ENCODE assay signal across 8 cellular contexts in genomic region chr1:30782361-30783243, GRCh38. TPM values are rescaled to one million over a fixed set of nuclear protein-coding genes. Genes with fewer than 3 reads are reported as not detected.
DNase-seq lines count a peak whose midpoint lies in the region; ATAC-seq, FAIRE-seq and TF ChIP-seq lines count a peak whose summit lies in the region.

No MANE protein-coding gene starts in this region.

- DNase-seq in CD14-positive monocyte (ENCODE audit: low spot score) (peak; percentile 77), GM23248 (peak; percentile 75), NCI-H2081 treated with DMSO at 0.1 percent for 48 hours (lab: John Stamatoyannopoulos, UW) (peak; percentile 28), WTC11 (ENCODE audit: low spot score) (peak; percentile 82), breast epithelium (ENCODE audit: low spot score in 2 of 2) (peak in 1 of 2 donors; percentile 78), keratinocyte (ENCODE audit: low read depth, low spot score) (no peak)
- peak; percentile 54 for DNase-seq in stimulated activated CD4-positive, alpha-beta T cell treated with anti-CD3 and anti-CD28 coated beads, Interleukin-2, amount 100 ng/mL, for 4 hours (ENCODE audit: low read depth)

- H3K9me3 ChIP-seq in GM23248 (ENCODE audit: low read depth), result no peaks in the 10 kb centered on the region
- no peaks in the 10 kb centered on the region for H3K9me3 ChIP-seq in breast epithelium
- no peaks in the 10 kb centered on the region for H3K9me3 ChIP-seq in keratinocyte (ENCODE audit: control insufficient read depth, low read depth, low read length)

- H3K4me1 Mint-ChIP-seq in CD14-positive monocyte (peaks cover 67% of the 10 kb centered on the region), WTC11 (peaks cover 14% of the 10 kb centered on the region)

- H3F3A ChIP-seq in GM23248 (ENCODE audit: insufficient read depth), result no peaks in the 10 kb centered on the region

- H3K4me1 ChIP-seq in GM23248 (ENCODE audit: insufficient read depth) (no peaks in the 10 kb centered on the region), breast epithelium (no peaks in the 10 kb centered on the region), keratinocyte (ENCODE audit: control insufficient read depth, extremely low read depth, insufficient read depth, low read length) (peaks cover 18% of the 10 kb centered on the region)

- peak; percentile 51 for FAIRE-seq in keratinocyte (lab: Jason Lieb, UNC)

- H3K27ac ChIP-seq in GM23248 (no peak overlapping the region), breast epithelium (no peak overlapping the region), keratinocyte (ENCODE audit: control insufficient read depth, insufficient read depth, low read length) (no peak overlapping the region)

- H3K27me3 Mint-ChIP-seq in CD14-positive monocyte (ENCODE audit: low read depth in 3 of 3) (peaks cover 5 to 13% (median 9%) of the 10 kb centered on the region in 3 donors), WTC11 (ENCODE audit: low read depth) (peaks cover 7% of the 10 kb centered on the region; the same call in 1 of the 2 replicates)

- no peaks in the 10 kb centered on the region for H4K20me1 ChIP-seq in GM23248 (ENCODE audit: insufficient read depth)
- no peaks in the 10 kb centered on the region for H4K20me1 ChIP-seq in keratinocyte (ENCODE audit: control insufficient read depth, extremely low read depth, insufficient read depth, low read length)

- H2AFZ ChIP-seq in GM23248 (peak overlapping the region; percentile 84), keratinocyte (ENCODE audit: control insufficient read depth, low read length) (no peak overlapping the region)

- TF ChIP-seq POLR2A in breast epithelium (IDR thresholded peaks at IDR 0.05), result no peak

- peak; percentile 74 for ATAC-seq in WTC11
- ATAC-seq in HG02938 (IDR thresholded peaks at IDR 0.05; ENCODE audit: unreplicated experiment), result no peak

- H3K36me3 Mint-ChIP-seq in CD14-positive monocyte (no peaks in the 10 kb centered on the region), WTC11 (no peaks in the 10 kb centered on the region)

- in situ Hi-C loops in GM23248 (cut with MboI), result no loop called here

- dilution Hi-C loops in keratinocyte (cut with MboI; ENCODE audit: extremely low pct_ligation_motif_present, low sequenced_read_pairs), result no loop called here

- 7% methylated on average over 18 to 24 of the region's 24 CpGs for WGBS in GM23248 (ENCODE audit: low coverage in 1 of 2, low lambda C conversion rate in 2 of 2, missing lambda C conversion rate in 2 of 2), 2 experiments

- H3K4me3 ChIP-seq in GM23248, result 0 out of 2 replicates have a peak overlapping the region, but pooled peaks have one; percentile 31
- peak overlapping the region in 1 of 3 donors; percentile 24 for H3K4me3 ChIP-seq in breast epithelium
- H3K4me3 ChIP-seq in keratinocyte (ENCODE audit: control insufficient read depth in 2 of 3, extremely low read depth in 1 of 3, insufficient read depth in 2 of 3, low read depth in 1 of 3, low read length in 3 of 3), result no peak overlapping the region

- no peaks in the 10 kb centered on the region for H3K9me2 ChIP-seq in GM23248 (ENCODE audit: insufficient read depth)

- peak overlapping the region; percentile 45 to 67 for H3K4me3 Mint-ChIP-seq in CD14-positive monocyte
- H3K4me3 Mint-ChIP-seq in WTC11, result no peak overlapping the region

- CTCF ChIA-PET in WTC11 (lab: Charles Lee), result interaction anchor here (0.6 to 9.2 kb wide), 31 partner anchors 8 to 151 kb away, joined by 3 to 134 read pairs (median 5); partner anchors contain the start of genes MATN1 and SDC3

- H3K27ac Mint-ChIP-seq in CD14-positive monocyte, result peak overlapping the region; percentile 83 to 93 (median 92)
- no peak overlapping the region for H3K27ac Mint-ChIP-seq in WTC11

- TF ChIP-seq CTCF in CD14-positive monocyte (IDR thresholded peaks at IDR 0.05), result peak; percentile 79
- peak; percentile 80 for TF ChIP-seq CTCF in WTC11 (IDR thresholded peaks at IDR 0.05)
- TF ChIP-seq CTCF in breast epithelium (IDR thresholded peaks at IDR 0.05), result peak in 2 of 3 donors; percentile 47 to 56
- peak; percentile 56 to 98 (median 81) for TF ChIP-seq CTCF in keratinocyte (optimal IDR thresholded peaks at IDR 0.05 in 1 of 3, IDR thresholded peaks at IDR 0.05 in 1 of 3, conservative IDR thresholded peaks at IDR 0.05 in 1 of 3; ENCODE audit: extremely low read depth in 1 of 3, insufficient read depth in 2 of 3, low read length in 3 of 3)

- H3K9ac ChIP-seq in GM23248 (no peak overlapping the region), keratinocyte (ENCODE audit: control insufficient read depth, extremely low read depth, insufficient read depth, low read length) (no peak overlapping the region)

- POLR2A ChIA-PET in WTC11 (lab: Charles Lee), result interaction anchor here (0.6 kb wide), 1 partner anchor 67 kb away, joined by 3 read pairs; no protein-coding TSS in a partner anchor

- H3K27me3 ChIP-seq in GM23248 (replicated peaks; ENCODE audit: insufficient read depth), result no peaks in the 10 kb centered on the region
- no peaks in the 10 kb centered on the region for H3K27me3 ChIP-seq in breast epithelium
- no peaks in the 10 kb centered on the region for H3K27me3 ChIP-seq in keratinocyte (ENCODE audit: control insufficient read depth, extremely low read depth, insufficient read depth, low read length)

- no peaks in the 10 kb centered on the region for H3K36me3 ChIP-seq in GM23248 (ENCODE audit: low read depth)
- no peaks in the 10 kb centered on the region for H3K36me3 ChIP-seq in breast epithelium
- no peaks in the 10 kb centered on the region for H3K36me3 ChIP-seq in keratinocyte (ENCODE audit: control insufficient read depth in 2 of 2, extremely low read depth in 1 of 2, insufficient read depth in 2 of 2, low read length in 2 of 2)

- H3K79me2 ChIP-seq in GM23248 (ENCODE audit: insufficient read depth) (no peaks in the 10 kb centered on the region), keratinocyte (ENCODE audit: control insufficient read depth, insufficient read depth, low read length) (no peaks in the 10 kb centered on the region)

- H3K9me3 Mint-ChIP-seq in CD14-positive monocyte (peaks cover 0 to 4% (median 0%) of the 10 kb centered on the region in 7 donors), WTC11 (no peaks in the 10 kb centered on the region)

- intact Hi-C loops in CD14-positive monocyte (cut with micrococcal nuclease) (loop anchor here (2.0 to 5.0 kb wide), 4 partner anchors 35 to 145 kb away; no protein-coding TSS in a partner anchor), breast epithelium (cut with DNase I; ENCODE audit: low total_unique reads) (loop anchor here (1.0 kb wide), 1 partner anchor 37 kb away; no protein-coding TSS in a partner anchor)

- no peaks in the 10 kb centered on the region for H3K9me1 ChIP-seq in keratinocyte (ENCODE audit: control insufficient read depth, extremely low read depth, insufficient read depth, low read length)

- H3K4me2 ChIP-seq in GM23248 (ENCODE audit: unreplicated experiment) (peak overlapping the region; percentile 35), keratinocyte (ENCODE audit: control insufficient read depth, extremely low read depth, insufficient read depth, low read depth, low read length) (no peak overlapping the region)

TF ChIP-seq in WTC11, 78 proteins besides CTCF, POLR2A, EP300 and RAD21:
- no peak for TF ChIP-seq ATF1 (CRISPR knock-in tag; IDR thresholded peaks at IDR 0.05)
- TF ChIP-seq SP1 (CRISPR knock-in tag; conservative IDR thresholded peaks at IDR 0.05), result 0 out of 2 replicates have a peak, but pooled peaks have one; percentile 22
TF ChIP-seq in WTC11: peak in this region for 1.

RNA-seq across cellular contexts. Expression of gene LAPTM5, which starts 25.0 kb away (rescaled TPM):
- polyA plus RNA-seq in CD14-positive monocyte, result 1,000 to 10,000 TPM; 1,019 to 1,153 TPM
- total RNA-seq in GM23248 (2014; rRNA removed; shearing (Covaris generic)), result not detected in 2 replicates
- polyA plus RNA-seq in GM23248 (2016; fragmentation: Nextera tagmentation; extraction: Ambion mirVana), result 0.36 and 0.74 TPM in 2 replicates
- 1.3 to 1.5 TPM (median 1.3 TPM) in 3 replicates for total RNA-seq in WTC11 (2021)
- total RNA-seq in breast epithelium, result 100 to 1,000 TPM in 1 of 3 donors, 10 to 100 TPM in 2; 41.3 to 130 (median 70.1) TPM
- polyA plus RNA-seq in keratinocyte, result 0.18 to 0.40 TPM (median 0.25 TPM) in 3 replicates
- polyA plus RNA-seq in keratinocyte (2011; ENCODE audit: low read depth), result 0.37 TPM
- polyA plus RNA-seq in keratinocyte (2011; cell fraction: cytosol; rRNA removed), result 0.13 and 0.16 TPM in 2 replicates
- 0.15 TPM in 1 of 2 replicates, not detected in the other for polyA plus RNA-seq in keratinocyte (2011; cell fraction: nucleus; rRNA removed)
- polyA plus RNA-seq in keratinocyte (2012; ENCODE audit: low replicate concordance), result 0.15 and 0.68 TPM in 2 replicates
- polyA minus RNA-seq in keratinocyte, result 0.76 to 2.1 TPM in 2 of 3 replicates, not detected in the other
- not detected for polyA minus RNA-seq in keratinocyte (2011; cell fraction: cytosol; rRNA and poly(A)+ RNA removed)
- not detected in 2 replicates for polyA minus RNA-seq in keratinocyte (2011; cell fraction: nucleus; rRNA and poly(A)+ RNA removed)

RNA-seq across cellular contexts. Expression of gene MATN1, which starts 59.2 kb away (rescaled TPM):
- polyA plus RNA-seq in CD14-positive monocyte (not detected), GM23248 (2016; fragmentation: Nextera tagmentation; extraction: Ambion mirVana) (0.11 TPM in 1 of 2 replicates, not detected in the other), keratinocyte (0.05 to 0.13 TPM in 2 of 3 replicates, not detected in the other)
- 0.32 TPM in 1 of 2 replicates, not detected in the other for total RNA-seq in GM23248 (2014; rRNA removed; shearing (Covaris generic))
- total RNA-seq in WTC11 (2021) (0.16 to 0.25 TPM (median 0.24 TPM) in 3 replicates), breast epithelium (not detected)
- not detected for polyA plus RNA-seq in keratinocyte (2011; ENCODE audit: low read depth)
- 0.01 and 0.08 TPM in 2 replicates for polyA plus RNA-seq in keratinocyte (2011; cell fraction: cytosol; rRNA removed)
- polyA plus RNA-seq in keratinocyte (2011; cell fraction: nucleus; rRNA removed), result 0.08 and 0.45 TPM in 2 replicates
- polyA plus RNA-seq in keratinocyte (2012; ENCODE audit: low replicate concordance), result 0.06 TPM in 1 of 2 replicates, not detected in the other
- polyA minus RNA-seq in keratinocyte, result 1.3 TPM in 1 of 3 replicates, not detected in the others
- not detected for polyA minus RNA-seq in keratinocyte (2011; cell fraction: cytosol; rRNA and poly(A)+ RNA removed)
- polyA minus RNA-seq in keratinocyte (2011; cell fraction: nucleus; rRNA and poly(A)+ RNA removed), result not detected in 2 replicates

Comparison
In these comparisons a context has a peak if more than half of its experiments do, and no peak if none do; other contexts are left out.
1. RNA of gene LAPTM5, which starts 25.0 kb away (total RNA-seq): 41.3 to 130 TPM in breast epithelium; 1.3 to 1.5 TPM in WTC11 and not detected in GM23248; every median in the first group is over 10 times any median in the second.
2. Peak in every context shown above with its lines, with median percentiles within 50 percentile points of each other: CTCF ChIP-seq.